Comparison of ENCODE assay signal across 8 cellular contexts in the genomic region with DNA sequence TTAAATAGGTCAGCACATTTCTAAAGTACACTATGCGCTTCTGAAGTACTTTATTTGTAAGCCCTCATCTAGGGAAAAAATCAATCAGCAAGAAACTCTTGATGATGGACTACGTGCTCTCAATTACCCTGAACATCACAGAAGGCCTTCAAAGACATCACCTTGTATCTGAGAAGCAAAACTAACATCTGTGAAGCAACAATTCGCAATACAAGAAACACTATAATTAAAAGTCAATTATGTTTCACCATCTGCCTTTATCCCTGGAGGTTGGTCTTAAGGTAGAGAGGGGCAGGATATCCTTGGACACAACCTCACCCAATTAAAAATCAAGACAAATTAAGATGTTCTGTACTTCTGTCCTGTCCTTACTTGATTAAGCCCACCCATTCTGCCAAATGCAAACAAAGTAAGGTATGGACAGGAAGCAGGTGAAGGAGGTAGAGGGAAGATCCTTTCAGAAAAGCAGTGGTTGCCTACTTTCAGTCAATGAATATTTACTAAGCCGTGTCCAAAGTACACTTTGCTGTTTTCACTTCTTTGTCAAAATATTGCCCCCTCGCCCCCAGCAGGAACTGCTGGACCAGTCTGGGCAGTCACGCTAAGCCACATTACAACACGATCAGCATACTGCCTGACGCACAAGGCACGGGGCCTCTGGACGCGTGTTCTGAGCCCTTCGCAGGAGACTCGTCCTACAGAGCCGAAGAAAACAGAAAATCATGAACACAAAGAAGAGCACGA. TPM values are rescaled to one million over a fixed set of nuclear protein-coding genes. Genes with fewer than 3 reads are reported as not detected.
DNase-seq lines count a peak whose midpoint lies in the region; ATAC-seq and TF ChIP-seq lines count a peak whose summit lies in the region.

No MANE protein-coding gene starts in this region.

- H3K79me2 ChIP-seq in OCI-LY7 (ENCODE audit: insufficient read depth, low read depth, low read length), result no peaks in the 10 kb centered on the region

- peak overlapping the region; percentile 96 for H3K4me2 ChIP-seq in OCI-LY7 (ENCODE audit: low read length)

- no peak overlapping the region for H3K27ac ChIP-seq in OCI-LY7 (ENCODE audit: low read depth, low read length, poor library complexity, severe bottlenecking)
- H3K27ac ChIP-seq in adrenal gland, result peak overlapping the region; percentile 94 to 99 (median 96)

- intact Hi-C loops in OCI-LY7 (cut with micrococcal nuclease; ENCODE audit: unreplicated experiment) (loop anchor here (5.0 kb wide), 4 partner anchors 118 to 378 kb away; a partner anchor contains a TSS), adrenal gland (cut with DNase I) (no loop called here), left cardiac atrium (cut with DNase I) (no loop called here)

- H3K36me3 ChIP-seq in OCI-LY7 (ENCODE audit: insufficient read depth, low read length) (no peaks in the 10 kb centered on the region), adrenal gland (replicated peaks in 1 of 2) (no peaks in the 10 kb centered on the region)

- TF ChIP-seq POLR2A in adrenal gland (IDR thresholded peaks at IDR 0.05), result no peak

- H2AFZ ChIP-seq in OCI-LY7 (ENCODE audit: low read length), result peak overlapping the region; percentile 98; the same call in 1 of the 2 replicates

- no peak for TF ChIP-seq CTCF in OCI-LY7 (conservative IDR thresholded peaks at IDR 0.05; ENCODE audit: low read length)
- no peak for TF ChIP-seq CTCF in adrenal gland (IDR thresholded peaks at IDR 0.05)

- no peaks in the 10 kb centered on the region for H3K9me2 ChIP-seq in OCI-LY7 (ENCODE audit: insufficient read depth, low read length)

- POLR2A ChIA-PET in OCI-LY7 (lab: Charles Lee), result interaction anchor here (0.6 kb wide), 1 partner anchor 356 kb away, joined by 3 read pairs; no protein-coding TSS in a partner anchor

- BruUV-seq in OCI-LY7 (replicated peaks; lab: Mats Ljungman, UMichigan), result TSS peak; percentile 57

- H4K20me1 ChIP-seq in OCI-LY7 (ENCODE audit: insufficient read depth, low read length), result no peaks in the 10 kb centered on the region

- DNase-seq in CD1c-positive myeloid dendritic cell (ENCODE audit: extremely low spot score) (peak; percentile 78), OCI-LY7 (ENCODE audit: low spot score) (peak; percentile 50), adrenal gland (peak; percentile 63 to 85 (median 79)), left cardiac atrium (peak; percentile 56), pons (ENCODE audit: low spot score) (peak; percentile 46), GM19238 (ENCODE audit: insufficient read length, low spot score) (no peak)

- peak overlapping the region; percentile 76 for H3K4me3 ChIP-seq in OCI-LY7 (ENCODE audit: low read depth, low read length, poor library complexity, severe bottlenecking)
- peak overlapping the region; percentile 20 to 85 (median 48) for H3K4me3 ChIP-seq in adrenal gland

- 9 to 13% (median 10%) methylated on average over 15 of the region's 15 CpGs for WGBS in adrenal gland, 4 donors

- peak; percentile 26 for ATAC-seq in GM19351 (IDR thresholded peaks at IDR 0.05; ENCODE audit: unreplicated experiment)
- ATAC-seq in HG03442 (IDR thresholded peaks at IDR 0.05; ENCODE audit: unreplicated experiment), result peak; percentile 15
- peak; percentile 56 to 59 for ATAC-seq in left cardiac atrium

- H3K4me1 ChIP-seq in OCI-LY7 (ENCODE audit: insufficient read depth, low read length, poor library complexity, severe bottlenecking), result peaks cover 10% of the 10 kb centered on the region
- H3K4me1 ChIP-seq in adrenal gland (replicated peaks in 1 of 2), result peaks cover 20 to 45% of the 10 kb centered on the region in 2 donors

- H3K9me3 ChIP-seq in OCI-LY7 (ENCODE audit: low read length) (no peaks in the 10 kb centered on the region), adrenal gland (replicated peaks in 1 of 3) (no peaks in the 10 kb centered on the region)

- CTCF ChIA-PET in OCI-LY7 (lab: Charles Lee; ENCODE audit: unreplicated experiment), result no interaction called here

- H3K27me3 ChIP-seq in adrenal gland, result no peaks in the 10 kb centered on the region

RNA-seq across cellular contexts. Expression of a gene that starts 0.9 kb away (rescaled TPM):
- total RNA-seq in OCI-LY7 (2014; rRNA removed; shearing (Covaris generic)), result 3.2 TPM in 2 replicates
- total RNA-seq in OCI-LY7 (2022), result 5.8 and 6.5 TPM in 2 replicates
- 10 to 100 TPM in 4 of 8 donors, 1 to 10 TPM in 4; 6.7 to 29.2 (median 11.2) TPM for total RNA-seq in adrenal gland
- polyA plus RNA-seq in adrenal gland, result 10 to 100 TPM; 10.4 to 19.2 (median 13.5) TPM
- total RNA-seq in left cardiac atrium, result 10 to 100 TPM; 17.8 to 28.7 TPM

RNA-seq across cellular contexts. Expression of a gene that starts 57.6 kb away (rescaled TPM):
- total RNA-seq in OCI-LY7 (2014; rRNA removed; shearing (Covaris generic)), result not detected in 2 replicates
- total RNA-seq in OCI-LY7 (2022), result not detected in 2 replicates
- total RNA-seq in adrenal gland, result 1 to 10 TPM in 3 of 8 donors, under 1 TPM in 2, not detected in 3; 0.15 to 2.6 (median 1.2) TPM
- 1 to 10 TPM; 1.3 to 4.2 (median 3.5) TPM for polyA plus RNA-seq in adrenal gland
- 1 to 10 TPM; 1.1 to 1.6 TPM for total RNA-seq in left cardiac atrium
